In the genomic region with DNA sequence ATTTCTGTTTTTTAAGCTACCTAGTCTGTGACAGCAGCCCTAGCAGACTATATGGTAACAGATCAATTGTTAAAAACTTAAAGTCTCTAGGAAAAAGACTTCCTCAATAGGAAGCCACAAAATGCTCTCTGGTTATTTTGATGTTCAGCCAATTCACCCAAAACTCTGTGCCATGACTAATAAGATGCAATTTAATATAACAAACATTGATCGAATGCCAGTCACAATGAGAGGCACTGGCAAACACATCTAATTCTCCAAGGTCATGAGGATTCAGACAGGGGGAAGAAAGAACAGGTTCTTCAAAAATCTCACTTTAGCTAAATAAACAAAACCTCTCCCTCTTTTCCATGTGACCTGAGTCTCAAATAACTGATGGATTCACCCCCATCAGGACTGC, we compare ENCODE assay signal across 19 cellular contexts.
DNase-seq lines count a peak whose midpoint lies in the region; ATAC-seq lines count a peak whose summit lies in the region.
"Had no signal": no experiment of that assay in that cellular context is flagged by ENCODE, and none has a peak within 500 bp of the region (broad histone marks: within the 10 kb centered on the region; RNA-seq: fewer than 3 reads in every experiment).

No MANE protein-coding gene starts in this region.

- peaks cover 19% of the 10 kb centered on the region for H3K4me1 Mint-ChIP-seq in activated CD4-positive, alpha-beta T cell treated with anti-CD3 and anti-CD28 coated beads, Interleukin-2, amount 10 ng/mL, durations not matched to agents 7 days and 5 days
- H3K4me1 Mint-ChIP-seq in stimulated activated effector memory CD8-positive, alpha-beta T cell treated with anti-CD3 and anti-CD28 coated beads, Interleukin-12 subunit alpha, Interleukin-12 subunit beta, amount 100 ng/mL, for 72 hours, result no peaks in the 10 kb centered on the region

- CTCF ChIA-PET in activated CD4-positive, alpha-beta T cell treated with anti-CD3 and anti-CD28 coated beads, Interleukin-2, amount 10 ng/mL, durations not matched to agents 7 days and 5 days (lab: Charles Lee), result no interaction called here

- no peak overlapping the region for H3K4me3 ChIP-seq in BLaER1 treated with 17β-estradiol and CSF1 and Interleukin-3, amounts not matched to agents 10 nM and 100 nM
- H3K4me3 ChIP-seq: BLaER1 had no signal

- no peak overlapping the region for H3K4me3 Mint-ChIP-seq in activated CD4-positive, alpha-beta T cell treated with anti-CD3 and anti-CD28 coated beads, Interleukin-2, amount 10 ng/mL, durations not matched to agents 7 days and 5 days
- H3K4me3 Mint-ChIP-seq in stimulated activated effector memory CD8-positive, alpha-beta T cell treated with anti-CD3 and anti-CD28 coated beads, Interleukin-12 subunit alpha, Interleukin-12 subunit beta, amount 100 ng/mL, for 72 hours, result no peak overlapping the region
- H3K4me3 Mint-ChIP-seq: CD4-positive, CD25-positive, alpha-beta regulatory T cell; CD8-positive, alpha-beta memory T cell; H9 had no signal

- no peaks in the 10 kb centered on the region for H4K20me1 ChIP-seq in BLaER1 treated with 17β-estradiol and CSF1 and Interleukin-3, amounts not matched to agents 10 nM and 100 nM
- H4K20me1 ChIP-seq: BLaER1 had no signal

- no peaks in the 10 kb centered on the region; a peak in 1 of 22 replicates for H3K36me3 ChIP-seq in BLaER1 treated with 17β-estradiol and CSF1 and Interleukin-3, amounts not matched to agents 10 nM and 100 nM

- H3K27ac ChIP-seq in BLaER1 treated with 17β-estradiol and CSF1 and Interleukin-3, amounts not matched to agents 10 nM and 100 nM, result no peak overlapping the region
- H3K27ac ChIP-seq: BLaER1 had no signal

- no peak for ATAC-seq in stimulated activated effector memory CD8-positive, alpha-beta T cell treated with anti-CD3 and anti-CD28 coated beads, Interleukin-12 subunit alpha, Interleukin-12 subunit beta, amount 100 ng/mL, for 72 hours
- ATAC-seq in HG03175 (IDR thresholded peaks at IDR 0.05; ENCODE audit: unreplicated experiment), result no peak
- ATAC-seq: HepG2 had no signal

- H3K9me3 ChIP-seq in BLaER1 treated with 17β-estradiol and CSF1 and Interleukin-3, amounts not matched to agents 10 nM and 100 nM (replicated peaks in 1 of 11), result peaks cover 0 to 4% (median 0%) of the 10 kb centered on the region in 11 experiments; a peak in 1 of 22 replicates
- H3K9me3 ChIP-seq: BLaER1 had no signal

- H3K36me3 Mint-ChIP-seq in activated CD4-positive, alpha-beta T cell treated with anti-CD3 and anti-CD28 coated beads, Interleukin-2, amount 10 ng/mL, durations not matched to agents 7 days and 5 days (ENCODE audit: low read depth), result no peaks in the 10 kb centered on the region
- no peaks in the 10 kb centered on the region for H3K36me3 Mint-ChIP-seq in stimulated activated effector memory CD8-positive, alpha-beta T cell treated with anti-CD3 and anti-CD28 coated beads, Interleukin-12 subunit alpha, Interleukin-12 subunit beta, amount 100 ng/mL, for 72 hours

- H3K4me2 ChIP-seq in BLaER1 treated with 17β-estradiol and CSF1 and Interleukin-3, amounts not matched to agents 10 nM and 100 nM, result peak overlapping the region in 7 of 11 experiments; percentile 1 to 35 (median 18); a peak in 6 of 22 replicates
- H3K4me2 ChIP-seq: BLaER1 had no signal

- no peak overlapping the region for H3K9ac ChIP-seq in BLaER1 treated with 17β-estradiol and CSF1 and Interleukin-3, amounts not matched to agents 10 nM and 100 nM
- H3K9ac ChIP-seq: BLaER1 had no signal

- H3K9me3 Mint-ChIP-seq in activated CD4-positive, alpha-beta T cell treated with anti-CD3 and anti-CD28 coated beads, Interleukin-2, amount 10 ng/mL, durations not matched to agents 7 days and 5 days, result no peaks in the 10 kb centered on the region
- no peaks in the 10 kb centered on the region for H3K9me3 Mint-ChIP-seq in stimulated activated effector memory CD8-positive, alpha-beta T cell treated with anti-CD3 and anti-CD28 coated beads, Interleukin-12 subunit alpha, Interleukin-12 subunit beta, amount 100 ng/mL, for 72 hours
- H3K9me3 Mint-ChIP-seq: CD4-positive, CD25-positive, alpha-beta regulatory T cell; CD8-positive, alpha-beta memory T cell; H9 had no signal

- no peaks in the 10 kb centered on the region for H3K27me3 ChIP-seq in BLaER1 treated with 17β-estradiol and CSF1 and Interleukin-3, amounts not matched to agents 10 nM and 100 nM
- H3K27me3 ChIP-seq: BLaER1 had no signal

- H3K27me3 Mint-ChIP-seq in activated CD4-positive, alpha-beta T cell treated with anti-CD3 and anti-CD28 coated beads, Interleukin-2, amount 10 ng/mL, durations not matched to agents 7 days and 5 days, result no peaks in the 10 kb centered on the region
- H3K27me3 Mint-ChIP-seq: CD4-positive, CD25-positive, alpha-beta regulatory T cell; CD8-positive, alpha-beta memory T cell had no signal

- DNase-seq in activated CD4-positive, alpha-beta T cell treated with anti-CD3 and anti-CD28 coated beads, Interleukin-2, amount 10 ng/mL, durations not matched to agents 7 days and 5 days, result no peak
- no peak for DNase-seq in activated CD4-positive, alpha-beta T cell treated with anti-CD3 and anti-CD28 coated beads for 4 hours
- DNase-seq in M059J (ENCODE audit: low read depth) (peak; percentile 27), astrocyte of the hippocampus (ENCODE audit: low read depth, low spot score) (peak; percentile 28), middle frontal gyrus (ENCODE audit: extremely low spot score, low spot score) (no peak)
- no peak for DNase-seq in stimulated activated effector memory CD8-positive, alpha-beta T cell treated with anti-CD3 and anti-CD28 coated beads, Interleukin-12 subunit alpha, Interleukin-12 subunit beta, amount 100 ng/mL, for 72 hours (ENCODE audit: low spot score in 2 of 2)
- DNase-seq: 8988T; CD4-positive, CD25-positive, alpha-beta regulatory T cell; CD8-positive, alpha-beta memory T cell; COR-L47; DMS 273 treated with DMSO at 0.1 percent for 48 hours; DMS53; DND-41; EL; H9 had no signal

- POLR2A ChIA-PET in activated CD4-positive, alpha-beta T cell treated with anti-CD3 and anti-CD28 coated beads, Interleukin-2, amount 10 ng/mL, durations not matched to agents 7 days and 5 days (lab: Charles Lee), result no interaction called here

- H3K27ac Mint-ChIP-seq in activated CD4-positive, alpha-beta T cell treated with anti-CD3 and anti-CD28 coated beads, Interleukin-2, amount 10 ng/mL, durations not matched to agents 7 days and 5 days, result peak overlapping the region; percentile 21
- H3K27ac Mint-ChIP-seq in stimulated activated effector memory CD8-positive, alpha-beta T cell treated with anti-CD3 and anti-CD28 coated beads, Interleukin-12 subunit alpha, Interleukin-12 subunit beta, amount 100 ng/mL, for 72 hours, result no peak overlapping the region
- H3K27ac Mint-ChIP-seq: CD4-positive, CD25-positive, alpha-beta regulatory T cell; CD8-positive, alpha-beta memory T cell; H9 had no signal

- H3K4me1 ChIP-seq in BLaER1 treated with 17β-estradiol and CSF1 and Interleukin-3, amounts not matched to agents 10 nM and 100 nM, result peaks cover 7 to 24% (median 17%) of the 10 kb centered on the region in 10 experiments; a peak in 18 of 20 replicates

Comparison
In these comparisons a context has a peak if more than half of its experiments do, and no peak if none do; other contexts are left out.
1. DNase-seq: peak in M059J (single experiment) and astrocyte of the hippocampus (single experiment); none in activated CD4-positive, alpha-beta T cell treated with anti-CD3 and anti-CD28 coated beads, Interleukin-2, amount 10 ng/mL, durations not matched to agents 7 days and 5 days (single experiment), activated CD4-positive, alpha-beta T cell treated with anti-CD3 and anti-CD28 coated beads for 4 hours (0 of 2), middle frontal gyrus (single experiment) and stimulated activated effector memory CD8-positive, alpha-beta T cell treated with anti-CD3 and anti-CD28 coated beads, Interleukin-12 subunit alpha, Interleukin-12 subunit beta, amount 100 ng/mL, for 72 hours (0 of 2).